ENCODE assay signal across 31 cellular contexts in the genomic region with DNA sequence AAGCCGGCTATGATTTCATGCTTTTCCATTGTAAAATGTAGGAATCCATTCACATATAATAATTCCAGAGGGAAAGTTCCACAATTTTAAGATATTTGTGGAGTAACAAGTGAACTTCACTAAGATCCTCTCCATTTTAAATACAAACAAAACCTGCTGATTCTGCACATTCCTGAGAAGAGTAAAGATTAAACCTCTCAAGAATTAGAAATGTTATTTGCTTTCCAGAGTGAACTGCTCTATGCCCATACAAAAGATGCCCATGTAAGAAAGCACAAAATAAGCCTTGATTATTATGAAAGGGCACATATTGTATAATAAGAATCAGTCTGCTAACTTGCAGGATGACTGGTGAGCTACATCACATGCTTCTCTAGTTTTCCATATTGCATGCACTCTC.
"Had no signal": no experiment of that assay in that cellular context is flagged by ENCODE, and none has a peak within 500 bp of the region (broad histone marks: within the 10 kb centered on the region; RNA-seq: fewer than 3 reads in every experiment).

No MANE protein-coding gene starts in this region.

- H3K4me3 ChIP-seq: adrenal gland, body of pancreas, esophagus squamous epithelium, gastroesophageal sphincter had no signal

- H3K27ac ChIP-seq: adrenal gland, body of pancreas, epithelial cell of prostate, esophagus squamous epithelium, gastroesophageal sphincter, WERI-Rb-1 had no signal

- FAIRE-seq: colon, endometrium, endothelial cell of umbilical vein had no signal

- ATAC-seq: activated CD4-positive, CD25-positive, alpha-beta regulatory T cell treated with anti-CD3 and anti-CD28 coated beads, Interleukin-2, amount 50 U/mL, for 24 hours; activated CD8-positive, alpha-beta T cell treated with anti-CD3 and anti-CD28 coated beads for 36 hours; activated naive CD8-positive, alpha-beta T cell treated with anti-CD3 and anti-CD28 coated beads, Interleukin-2, amount 50 U/mL, for 24 hours; activated T-cell treated with anti-CD3 and anti-CD28 coated beads, Interleukin-2, amount 50 U/mL, for 4 hours; activated T-helper 17 cell treated with anti-CD3 and anti-CD28 coated beads, Interleukin-2, amount 50 U/mL, for 72 hours; body of pancreas; gastroesophageal sphincter; T-helper 17 cell had no signal

- DNase-seq: activated B cell treated with CpG ODN at 0.5 μM for 24 hours; activated CD4-positive, alpha-beta T cell treated with anti-CD3 and anti-CD28 coated beads for 48 hours; activated CD4-positive, alpha-beta T cell treated with anti-CD3 and anti-CD28 coated beads, Interleukin-2, amount 50 U/mL, for 1 hour; activated CD4-positive, alpha-beta T cell treated with anti-CD3 and anti-CD28 coated beads, Interleukin-2, amount 50 U/mL, for 48 hours; activated CD8-positive, alpha-beta memory T cell treated with anti-CD3 and anti-CD28 coated beads for 24 hours; activated CD8-positive, alpha-beta T cell treated with anti-CD3 and anti-CD28 coated beads for 36 hours; activated effector memory CD4-positive, alpha-beta T cell treated with Interleukin-2 at 50 U/mL for 16 hours; activated gamma-delta T cell treated with Interleukin-2 at 50 U/mL for 16 hours; activated naive CD4-positive, alpha-beta T cell treated with anti-CD3 and anti-CD28 coated beads for 36 hours; activated naive CD8-positive, alpha-beta T cell treated with anti-CD3 and anti-CD28 coated beads for 36 hours; activated naive CD8-positive, alpha-beta T cell treated with anti-CD3 and anti-CD28 coated beads, Interleukin-2, amount 50 U/mL, for 24 hours; activated T-cell treated with anti-CD3 and anti-CD28 coated beads, Interleukin-2, amount 50 U/mL, for 4 hours; adrenal gland; amygdala; aorta; body of pancreas; caudate nucleus; effector CD8-positive, alpha-beta T cell; esophagus squamous epithelium; foreskin melanocyte; T-helper 1 cell; T-helper 17 cell; T1000; WERI-Rb-1 had no signal

- H3K36me3 ChIP-seq: adrenal gland, esophagus squamous epithelium, gastroesophageal sphincter, WERI-Rb-1 had no signal

- H3K27me3 ChIP-seq: adrenal gland, body of pancreas, esophagus squamous epithelium, gastroesophageal sphincter had no signal

- H3K4me1 ChIP-seq: adrenal gland, body of pancreas, esophagus squamous epithelium, gastroesophageal sphincter had no signal

- H3K9me3 ChIP-seq: adrenal gland, body of pancreas, esophagus squamous epithelium had no signal
